In genomic region chr4:95231713-95232112, GRCh38 we compare ENCODE assay signal across 16 cellular contexts.
"Had no signal": no experiment of that assay in that cellular context is flagged by ENCODE, and none has a peak within 500 bp of the region (broad histone marks: within the 10 kb centered on the region; RNA-seq: fewer than 3 reads in every experiment).

No MANE protein-coding gene starts in this region.

- H3K27me3 ChIP-seq: right lobe of liver, spleen, upper lobe of right lung had no signal

- H3K4me3 ChIP-seq: prostate gland, right lobe of liver, spleen, upper lobe of right lung had no signal

- H3K9me3 ChIP-seq: prostate gland, right lobe of liver, spleen, upper lobe of right lung had no signal

- H3K27ac ChIP-seq: prostate gland, right lobe of liver, spleen, upper lobe of right lung had no signal

- H3K36me3 ChIP-seq: prostate gland, right lobe of liver, spleen, upper lobe of right lung had no signal

- H3K4me1 ChIP-seq: prostate gland, right lobe of liver, upper lobe of right lung had no signal

- DNase-seq: activated CD4-positive, alpha-beta T cell treated with anti-CD3 and anti-CD28 coated beads for 48 hours; activated CD8-positive, alpha-beta memory T cell treated with anti-CD3 and anti-CD28 coated beads for 24 hours; activated naive CD4-positive, alpha-beta T cell treated with anti-CD3 and anti-CD28 coated beads, Interleukin-2, amount 10 ng/mL, durations not matched to agents 7 days and 5 days; central memory CD4-positive, alpha-beta T cell; immature natural killer cell; mammary epithelial cell; occipital lobe; right lobe of liver; spleen; stimulated activated CD4-positive, alpha-beta T cell treated with anti-CD3 and anti-CD28 coated beads, Interleukin-1b, Interleukin-23, amount 100 ng/mL, for 48 hours; stimulated activated naive CD4-positive, alpha-beta T cell; T-cell; T1000; upper lobe of right lung had no signal

- ATAC-seq: activated T-helper 17 cell treated with anti-CD3 and anti-CD28 coated beads, Interleukin-2, amount 50 U/mL, for 72 hours; right lobe of liver; T-cell; upper lobe of right lung had no signal
